8 cellular contexts compared by ENCODE assay signal in the genomic region with DNA sequence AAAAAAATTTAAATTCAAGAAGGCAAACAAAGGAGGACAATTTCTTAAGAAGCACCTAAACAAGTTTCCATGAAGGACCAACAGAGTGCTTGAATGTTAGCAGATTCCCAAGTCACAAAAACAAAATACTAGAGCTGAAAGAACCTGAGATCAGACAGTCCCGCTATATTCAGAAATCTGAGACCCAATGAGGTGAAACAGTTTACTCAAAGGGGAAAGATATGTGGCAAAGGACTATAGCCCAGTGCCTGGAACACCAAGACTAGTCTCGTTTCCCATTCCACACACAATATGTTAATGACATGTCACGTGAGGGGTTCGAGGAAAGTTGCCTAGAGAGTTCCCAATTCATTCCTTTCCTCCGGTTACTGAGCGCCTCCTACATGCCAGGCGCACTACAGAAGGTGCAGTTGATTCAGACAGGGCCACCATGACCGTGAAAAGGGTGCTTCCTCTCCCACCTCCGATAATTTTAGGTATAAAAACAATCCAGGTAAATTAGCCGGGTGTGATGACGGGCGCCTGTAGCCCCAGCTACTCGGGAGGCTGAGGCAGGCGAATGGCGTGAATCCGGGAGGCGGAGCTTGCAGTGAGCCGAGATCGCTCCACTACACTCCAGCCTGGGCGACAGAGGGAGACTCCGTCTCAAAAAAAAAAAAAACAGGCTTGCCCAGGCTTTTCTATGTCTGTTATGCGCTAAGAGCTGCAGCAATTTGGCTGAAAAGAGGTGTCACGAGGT. TPM values are rescaled to one million over a fixed set of nuclear protein-coding genes. Genes with fewer than 3 reads are reported as not detected.
DNase-seq lines count a peak whose midpoint lies in the region; ATAC-seq lines count a peak whose summit lies in the region.

No MANE protein-coding gene starts in this region.

- H3K4me3 ChIP-seq in BLaER1 treated with 17β-estradiol and CSF1 and Interleukin-3, amounts not matched to agents 10 nM and 100 nM, result peak overlapping the region; percentile 66 to 87 (median 77)

- peak overlapping the region; percentile 52 to 89 (median 82); a peak in 21 of 22 replicates for H3K27ac ChIP-seq in BLaER1 treated with 17β-estradiol and CSF1 and Interleukin-3, amounts not matched to agents 10 nM and 100 nM

- H3K27ac Mint-ChIP-seq in activated CD4-positive, alpha-beta memory T cell treated with anti-CD3 and anti-CD28 coated beads for 36 hours, result peak overlapping the region; percentile 94

- H3K9ac ChIP-seq in BLaER1 treated with 17β-estradiol and CSF1 and Interleukin-3, amounts not matched to agents 10 nM and 100 nM, result peak overlapping the region; percentile 76 to 89 (median 84)

- CTCF ChIA-PET in activated CD4-positive, alpha-beta memory T cell treated with anti-CD3 and anti-CD28 coated beads for 36 hours (lab: Charles Lee), result interaction anchor here (0.6 to 1.8 kb wide), 9 partner anchors 22 to 452 kb away, joined by 3 to 6 read pairs (median 4); no protein-coding TSS in a partner anchor

- peak overlapping the region; percentile 95 for H3K4me3 Mint-ChIP-seq in activated CD4-positive, alpha-beta memory T cell treated with anti-CD3 and anti-CD28 coated beads for 36 hours

- H3K9me3 Mint-ChIP-seq in activated CD4-positive, alpha-beta memory T cell treated with anti-CD3 and anti-CD28 coated beads for 36 hours, result no peaks in the 10 kb centered on the region

- H4K20me1 ChIP-seq in BLaER1 treated with 17β-estradiol and CSF1 and Interleukin-3, amounts not matched to agents 10 nM and 100 nM, result no peaks in the 10 kb centered on the region

- H3K36me3 Mint-ChIP-seq in activated CD4-positive, alpha-beta memory T cell treated with anti-CD3 and anti-CD28 coated beads for 36 hours, result no peaks in the 10 kb centered on the region

- peaks cover 18% of the 10 kb centered on the region for H3K4me1 Mint-ChIP-seq in activated CD4-positive, alpha-beta memory T cell treated with anti-CD3 and anti-CD28 coated beads for 36 hours (ENCODE audit: low read depth)

- peaks cover 0 to 3% (median 0%) of the 10 kb centered on the region in 11 experiments; a peak in 4 of 22 replicates for H3K36me3 ChIP-seq in BLaER1 treated with 17β-estradiol and CSF1 and Interleukin-3, amounts not matched to agents 10 nM and 100 nM

- no peaks in the 10 kb centered on the region for H3K9me3 ChIP-seq in BLaER1 treated with 17β-estradiol and CSF1 and Interleukin-3, amounts not matched to agents 10 nM and 100 nM (replicated peaks in 1 of 11)

- no peaks in the 10 kb centered on the region for H3K27me3 Mint-ChIP-seq in activated CD4-positive, alpha-beta memory T cell treated with anti-CD3 and anti-CD28 coated beads for 36 hours

- ATAC-seq in GM19328 (IDR thresholded peaks at IDR 0.05; ENCODE audit: unreplicated experiment), result peak; percentile 40
- ATAC-seq in HG03457 (IDR thresholded peaks at IDR 0.05; ENCODE audit: unreplicated experiment), result peak; percentile 28

- H3K4me1 ChIP-seq in BLaER1 treated with 17β-estradiol and CSF1 and Interleukin-3, amounts not matched to agents 10 nM and 100 nM, result peaks cover 12 to 31% (median 26%) of the 10 kb centered on the region in 10 experiments

- peak; percentile 39 for DNase-seq in NCI-H510A treated with DMSO at 0.1 percent for 48 hours (lab: John Stamatoyannopoulos, UW)
- DNase-seq in activated CD4-positive, alpha-beta memory T cell treated with anti-CD3 and anti-CD28 coated beads for 36 hours, result peak; percentile 64
- peak; percentile 38 for DNase-seq in effector CD8-positive, alpha-beta T cell (lab: John Stamatoyannopoulos, UW)
- peak; percentile 63 to 75 for DNase-seq in lung microvascular endothelial cell (ENCODE audit: low read depth in 2 of 2)
- DNase-seq in stimulated activated CD8-positive, alpha-beta memory T cell treated with anti-CD3 and anti-CD28 coated beads, Interleukin-12 subunit alpha, Interleukin-12 subunit beta, amount 100 ng/mL, for 4 hours (ENCODE audit: low read depth), result peak; percentile 13

- H3K27me3 ChIP-seq in BLaER1 treated with 17β-estradiol and CSF1 and Interleukin-3, amounts not matched to agents 10 nM and 100 nM, result no peaks in the 10 kb centered on the region

- H3K4me2 ChIP-seq in BLaER1 treated with 17β-estradiol and CSF1 and Interleukin-3, amounts not matched to agents 10 nM and 100 nM, result peak overlapping the region; percentile 77 to 91 (median 86)

- intact Hi-C loops in activated CD4-positive, alpha-beta memory T cell treated with anti-CD3 and anti-CD28 coated beads for 36 hours (cut with micrococcal nuclease), result loop anchor here (1.0 to 2.0 kb wide), 4 partner anchors 40 to 113 kb away; partner anchors contain the start of gene PRKCE

- POLR2A ChIA-PET in activated CD4-positive, alpha-beta memory T cell treated with anti-CD3 and anti-CD28 coated beads for 36 hours (lab: Charles Lee), result interaction anchor here (1.0 kb wide), 1 partner anchor 113 kb away, joined by 4 read pairs; no protein-coding TSS in a partner anchor

RNA-seq across cellular contexts. Expression of gene SRBD1, which starts 0.6 kb away (rescaled TPM):
- total RNA-seq in activated CD4-positive, alpha-beta memory T cell treated with anti-CD3 and anti-CD28 coated beads for 36 hours, result 10 to 100 TPM; 19.3 to 20.5 TPM
- 13.3 and 16.5 TPM in 2 replicates for total RNA-seq in lung microvascular endothelial cell

RNA-seq across cellular contexts. Expression of gene PRKCE, which starts 41.0 kb away (rescaled TPM):
- 10 to 100 TPM; 12.5 to 13.6 TPM for total RNA-seq in activated CD4-positive, alpha-beta memory T cell treated with anti-CD3 and anti-CD28 coated beads for 36 hours
- 23.6 and 31.8 TPM in 2 replicates for total RNA-seq in lung microvascular endothelial cell

Comparison
In these comparisons a context has a peak if more than half of its experiments do, and no peak if none do; other contexts are left out.
1. Peak in every context shown above with its lines: DNase-seq, ATAC-seq, H3K4me3 ChIP-seq and H3K27ac ChIP-seq.
2. DNase-seq: peak in every context shown above with its lines; median percentile 69 in lung microvascular endothelial cell; 64 in activated CD4-positive, alpha-beta memory T cell treated with anti-CD3 and anti-CD28 coated beads for 36 hours; 39 in NCI-H510A treated with DMSO at 0.1 percent for 48 hours; 38 in effector CD8-positive, alpha-beta T cell; 13 in stimulated activated CD8-positive, alpha-beta memory T cell treated with anti-CD3 and anti-CD28 coated beads, Interleukin-12 subunit alpha, Interleukin-12 subunit beta, amount 100 ng/mL, for 4 hours.